1 cellular context compared by ENCODE assay signal in genomic region chr10:93333278-93333978, GRCh38.
TF ChIP-seq lines count a peak whose summit lies in the region.

No MANE protein-coding gene starts in this region.

TF ChIP-seq in HCT116, 20 proteins besides CTCF, POLR2A, EP300 and RAD21 (continued from another document):
- no peak for TF ChIP-seq ZBTB33 (IDR thresholded peaks at IDR 0.05; ENCODE audit: extremely low read depth, insufficient replicate concordance, low read length)
- TF ChIP-seq YY1 (IDR thresholded peaks at IDR 0.05; ENCODE audit: extremely low read depth, insufficient replicate concordance, low read depth, low read length) = no peak
- no peak for TF ChIP-seq JUND (IDR thresholded peaks at IDR 0.05)
- no peak for TF ChIP-seq ATF3 (IDR thresholded peaks at IDR 0.05)
- TF ChIP-seq MAX (IDR thresholded peaks at IDR 0.05) = no peak
- TF ChIP-seq ZFX (IDR thresholded peaks at IDR 0.05) = no peak
- TF ChIP-seq CEBPB (IDR thresholded peaks at IDR 0.05; ENCODE audit: low read depth) = no peak
- TF ChIP-seq TCF7L2 (IDR thresholded peaks at IDR 0.05; ENCODE audit: borderline replicate concordance, extremely low read depth, insufficient read depth, insufficient read length) = no peak
- no peak for TF ChIP-seq SRF (IDR thresholded peaks at IDR 0.05; ENCODE audit: low read depth)
- no peak for TF ChIP-seq EZH2phosphoT487 (IDR thresholded peaks at IDR 0.05; ENCODE audit: borderline replicate concordance)
- no peak for TF ChIP-seq EGR1 (IDR thresholded peaks at IDR 0.05; ENCODE audit: low read depth)
- no peak for TF ChIP-seq EZH2 (IDR thresholded peaks at IDR 0.05)
